In genomic region chr15:41774873-41775417, GRCh38 we compare ENCODE assay signal across 8 cellular contexts. TPM values are rescaled to one million over a fixed set of nuclear protein-coding genes. Genes with fewer than 3 reads are reported as not detected.
DNase-seq lines count a peak whose midpoint lies in the region; FAIRE-seq and TF ChIP-seq lines count a peak whose summit lies in the region.

No MANE protein-coding gene starts in this region.

- H3K4me1 ChIP-seq in DOHH2 (ENCODE audit: control insufficient read depth, low read length) = peaks cover 48% of the 10 kb centered on the region
- H3K4me1 ChIP-seq in MM.1S (ENCODE audit: low read length) = peaks cover 23% of the 10 kb centered on the region
- peaks cover 62% of the 10 kb centered on the region for H3K4me1 ChIP-seq in vagina

- H3K4me2 ChIP-seq in DOHH2 (ENCODE audit: low read length) (peak overlapping the region; percentile 96), MM.1S (ENCODE audit: low read depth, low read length) (peak overlapping the region; percentile 75)

- H3F3A ChIP-seq in DOHH2 (ENCODE audit: control insufficient read depth, insufficient read depth) = peaks cover 18% of the 10 kb centered on the region
- peaks cover 23% of the 10 kb centered on the region for H3F3A ChIP-seq in MM.1S (ENCODE audit: insufficient read depth, low read length)

- no peak for FAIRE-seq in H54 (lab: Jason Lieb, UNC)

- H3K9me2 ChIP-seq in DOHH2 (replicated peaks; ENCODE audit: control insufficient read depth, low read length) = no peaks in the 10 kb centered on the region
- H3K9me2 ChIP-seq in MM.1S (replicated peaks; ENCODE audit: insufficient read depth, low read length) = no peaks in the 10 kb centered on the region

- H2AFZ ChIP-seq in MM.1S (ENCODE audit: low read length) = peak overlapping the region; percentile 73

- peak overlapping the region; percentile 58; the same call in 1 of the 2 replicates for H3K9ac ChIP-seq in MM.1S (ENCODE audit: low read length)

- TF ChIP-seq POLR2A in vagina (IDR thresholded peaks at IDR 0.05) (no peak), H54 (IDR thresholded peaks at IDR 0.05; ENCODE audit: low read depth, low read length) (no peak)

- H3K4me3 ChIP-seq in DOHH2 (ENCODE audit: low read length) = peak overlapping the region; percentile 95
- peak overlapping the region; percentile 82 for H3K4me3 ChIP-seq in MM.1S (ENCODE audit: low read length)
- peak overlapping the region; percentile 54 to 76 for H3K4me3 ChIP-seq in vagina

- H3K9me3 ChIP-seq in DOHH2 (ENCODE audit: control insufficient read depth, insufficient read depth, low read length) (no peaks in the 10 kb centered on the region), MM.1S (replicated peaks; ENCODE audit: insufficient read depth, low read length) (no peaks in the 10 kb centered on the region), vagina (no peaks in the 10 kb centered on the region)

- H3K9me3 Mint-ChIP-seq in mesothelial cell of epicardium = no peaks in the 10 kb centered on the region

- H4K20me1 ChIP-seq in DOHH2 (ENCODE audit: control insufficient read depth, insufficient read depth, low read depth, low read length) = no peaks in the 10 kb centered on the region
- no peaks in the 10 kb centered on the region for H4K20me1 ChIP-seq in MM.1S (ENCODE audit: insufficient read depth, low read length)

- H3K4me3 Mint-ChIP-seq in mesothelial cell of epicardium = peak overlapping the region; percentile 85

- peaks cover 20% of the 10 kb centered on the region for H3K79me2 ChIP-seq in DOHH2 (ENCODE audit: control insufficient read depth, low read length)
- H3K79me2 ChIP-seq in MM.1S (ENCODE audit: low read length) = peaks cover 9% of the 10 kb centered on the region; the same call in 1 of the 2 replicates

- intact Hi-C loops in vagina (cut with DNase I) = loop anchor here (5.0 kb wide), 1 partner anchor 37 kb away; no protein-coding TSS in a partner anchor

- DNase-seq in MM.1S = no peak
- peak in 7 of 61 donors; percentile 35 to 73 (median 50) for DNase-seq in caudate nucleus (lab: John Stamatoyannopoulos, UW)
- no peak for DNase-seq in mesothelial cell of epicardium (ENCODE audit: low spot score in 2 of 2, unreplicated experiment in 2 of 2)
- no peak for DNase-seq in vagina (ENCODE audit: extremely low spot score in 2 of 2)
- no peak for DNase-seq in hepatic stellate cell (ENCODE audit: low spot score)
- DNase-seq in H54 (ENCODE audit: insufficient read length, low spot score) = no peak
- no peak for DNase-seq in activated CD4-positive, alpha-beta T cell treated with anti-CD3 and anti-CD28 coated beads for 4 hours

- peaks cover 54% of the 10 kb centered on the region for H3K4me1 Mint-ChIP-seq in mesothelial cell of epicardium

- H3K36me3 ChIP-seq in DOHH2 (ENCODE audit: control insufficient read depth, low read length) = no peaks in the 10 kb centered on the region
- no peaks in the 10 kb centered on the region for H3K36me3 ChIP-seq in MM.1S (replicated peaks; ENCODE audit: insufficient read depth, low read length)
- H3K36me3 ChIP-seq in vagina = no peaks in the 10 kb centered on the region

- H3K36me3 Mint-ChIP-seq in mesothelial cell of epicardium = peaks cover 4% of the 10 kb centered on the region

- TF ChIP-seq CTCF in DOHH2 (IDR thresholded peaks at IDR 0.05; ENCODE audit: low read depth, low read length, poor library complexity, severe bottlenecking) (no peak), MM.1S (IDR thresholded peaks at IDR 0.05; ENCODE audit: low read length) (no peak), mesothelial cell of epicardium (IDR thresholded peaks at IDR 0.05; ENCODE audit: unreplicated experiment) (no peak), vagina (IDR thresholded peaks at IDR 0.05) (no peak)

- H3K27ac ChIP-seq in DOHH2 (ENCODE audit: low read depth, low read length) = peak overlapping the region; percentile 86
- H3K27ac ChIP-seq in MM.1S (ENCODE audit: low read length) = peak overlapping the region; percentile 73; the same call in 1 of the 2 replicates
- peak overlapping the region; percentile 86 for H3K27ac ChIP-seq in caudate nucleus (ENCODE audit: low read depth, low read length)
- peak overlapping the region; percentile 87 for H3K27ac ChIP-seq in vagina

- H3K27ac Mint-ChIP-seq in mesothelial cell of epicardium = peak overlapping the region; percentile 97

- H3K27me3 Mint-ChIP-seq in mesothelial cell of epicardium (ENCODE audit: low read depth) = no peaks in the 10 kb centered on the region

- H3K27me3 ChIP-seq in DOHH2 (ENCODE audit: control insufficient read depth, low read length) (no peaks in the 10 kb centered on the region), MM.1S (replicated peaks; ENCODE audit: insufficient read depth, low read length) (no peaks in the 10 kb centered on the region), vagina (no peaks in the 10 kb centered on the region)

RNA-seq across cellular contexts. Expression of gene MAPKBP1, which starts 0.7 kb away (rescaled TPM):
- 38.9 to 42.6 TPM (median 40.8 TPM) in 3 replicates for total RNA-seq in mesothelial cell of epicardium
- total RNA-seq in vagina = 35.8 TPM

RNA-seq across cellular contexts. Expression of gene JMJD7, which starts 52.9 kb away (rescaled TPM):
- total RNA-seq in mesothelial cell of epicardium (25.9 to 27.6 TPM (median 26.7 TPM) in 3 replicates), vagina (26.3 TPM)
